Comparison of ENCODE assay signal across 2 cellular contexts in genomic region chr9:69355232-69355631, GRCh38.
A peak's percentile ranks its signal among the peaks of the same experiment; 100 is the strongest.
TF ChIP-seq lines count a peak whose summit lies in the region.

No MANE protein-coding gene starts in this region.

TF ChIP-seq in HepG2, 621 proteins besides CTCF, POLR2A, EP300 and RAD21 (continues in another document):
- TF ChIP-seq ZNF777 (CRISPR knock-in tag; IDR thresholded peaks at IDR 0.05) (no peak), EEA1 (CRISPR knock-in tag; IDR thresholded peaks at IDR 0.05; ENCODE audit: borderline replicate concordance) (no peak), MAFF (IDR thresholded peaks at IDR 0.05; ENCODE audit: low read depth, low read length) (peak; percentile 63), ZBTB25 (CRISPR knock-in tag; IDR thresholded peaks at IDR 0.05) (no peak), SMAD3 (CRISPR knock-in tag; IDR thresholded peaks at IDR 0.05) (no peak), FOXJ3 (CRISPR knock-in tag; IDR thresholded peaks at IDR 0.05; ENCODE audit: borderline replicate concordance) (no peak), ZKSCAN1 (IDR thresholded peaks at IDR 0.05; ENCODE audit: low read length) (no peak), MAFK (conservative IDR thresholded peaks at IDR 0.05 in 1 of 2, IDR thresholded peaks at IDR 0.05 in 1 of 2; ENCODE audit: low read length in 2 of 2) (peak; percentile 29 to 77; a peak in 3 of 4 replicates), ATF3 (CRISPR knock-in tag; IDR thresholded peaks at IDR 0.05) (no peak), ZBTB3 (CRISPR knock-in tag; IDR thresholded peaks at IDR 0.05; ENCODE audit: borderline replicate concordance, low read depth) (no peak), ZNF577 (CRISPR knock-in tag; IDR thresholded peaks at IDR 0.05; ENCODE audit: borderline replicate concordance, low read depth) (no peak), CEBPG (CRISPR knock-in tag; IDR thresholded peaks at IDR 0.05) (no peak), ZNF142 (CRISPR knock-in tag; IDR thresholded peaks at IDR 0.05) (no peak), RXRB (CRISPR knock-in tag; IDR thresholded peaks at IDR 0.05; ENCODE audit: borderline replicate concordance) (no peak)
- TF ChIP-seq, protein P1, sequence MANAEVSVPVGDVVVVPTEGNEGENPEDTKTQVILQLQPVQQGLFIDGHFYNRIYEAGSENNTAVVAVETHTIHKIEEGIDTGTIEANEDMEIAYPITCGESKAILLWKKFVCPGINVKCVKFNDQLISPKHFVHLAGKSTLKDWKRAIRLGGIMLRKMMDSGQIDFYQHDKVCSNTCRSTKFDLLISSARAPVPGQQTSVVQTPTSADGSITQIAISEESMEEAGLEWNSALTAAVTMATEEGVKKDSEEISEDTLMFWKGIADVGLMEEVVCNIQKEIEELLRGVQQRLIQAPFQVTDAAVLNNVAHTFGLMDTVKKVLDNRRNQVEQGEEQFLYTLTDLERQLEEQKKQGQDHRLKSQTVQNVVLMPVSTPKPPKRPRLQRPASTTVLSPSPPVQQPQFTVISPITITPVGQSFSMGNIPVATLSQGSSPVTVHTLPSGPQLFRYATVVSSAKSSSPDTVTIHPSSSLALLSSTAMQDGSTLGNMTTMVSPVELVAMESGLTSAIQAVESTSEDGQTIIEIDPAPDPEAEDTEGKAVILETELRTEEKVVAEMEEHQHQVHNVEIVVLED (CRISPR knock-in tag; IDR thresholded peaks at IDR 0.05; ENCODE audit: borderline replicate concordance) = no peak
- TF ChIP-seq, protein P2, sequence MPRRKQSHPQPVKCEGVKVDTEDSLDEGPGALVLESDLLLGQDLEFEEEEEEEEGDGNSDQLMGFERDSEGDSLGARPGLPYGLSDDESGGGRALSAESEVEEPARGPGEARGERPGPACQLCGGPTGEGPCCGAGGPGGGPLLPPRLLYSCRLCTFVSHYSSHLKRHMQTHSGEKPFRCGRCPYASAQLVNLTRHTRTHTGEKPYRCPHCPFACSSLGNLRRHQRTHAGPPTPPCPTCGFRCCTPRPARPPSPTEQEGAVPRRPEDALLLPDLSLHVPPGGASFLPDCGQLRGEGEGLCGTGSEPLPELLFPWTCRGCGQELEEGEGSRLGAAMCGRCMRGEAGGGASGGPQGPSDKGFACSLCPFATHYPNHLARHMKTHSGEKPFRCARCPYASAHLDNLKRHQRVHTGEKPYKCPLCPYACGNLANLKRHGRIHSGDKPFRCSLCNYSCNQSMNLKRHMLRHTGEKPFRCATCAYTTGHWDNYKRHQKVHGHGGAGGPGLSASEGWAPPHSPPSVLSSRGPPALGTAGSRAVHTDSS (CRISPR knock-in tag; conservative IDR thresholded peaks at IDR 0.05) = no peak

TF ChIP-seq in K562, 482 proteins besides CTCF, POLR2A, EP300 and RAD21:
- TF ChIP-seq TEAD2 (tag; IDR thresholded peaks at IDR 0.05) = no peak
- TF ChIP-seq, protein P3, sequence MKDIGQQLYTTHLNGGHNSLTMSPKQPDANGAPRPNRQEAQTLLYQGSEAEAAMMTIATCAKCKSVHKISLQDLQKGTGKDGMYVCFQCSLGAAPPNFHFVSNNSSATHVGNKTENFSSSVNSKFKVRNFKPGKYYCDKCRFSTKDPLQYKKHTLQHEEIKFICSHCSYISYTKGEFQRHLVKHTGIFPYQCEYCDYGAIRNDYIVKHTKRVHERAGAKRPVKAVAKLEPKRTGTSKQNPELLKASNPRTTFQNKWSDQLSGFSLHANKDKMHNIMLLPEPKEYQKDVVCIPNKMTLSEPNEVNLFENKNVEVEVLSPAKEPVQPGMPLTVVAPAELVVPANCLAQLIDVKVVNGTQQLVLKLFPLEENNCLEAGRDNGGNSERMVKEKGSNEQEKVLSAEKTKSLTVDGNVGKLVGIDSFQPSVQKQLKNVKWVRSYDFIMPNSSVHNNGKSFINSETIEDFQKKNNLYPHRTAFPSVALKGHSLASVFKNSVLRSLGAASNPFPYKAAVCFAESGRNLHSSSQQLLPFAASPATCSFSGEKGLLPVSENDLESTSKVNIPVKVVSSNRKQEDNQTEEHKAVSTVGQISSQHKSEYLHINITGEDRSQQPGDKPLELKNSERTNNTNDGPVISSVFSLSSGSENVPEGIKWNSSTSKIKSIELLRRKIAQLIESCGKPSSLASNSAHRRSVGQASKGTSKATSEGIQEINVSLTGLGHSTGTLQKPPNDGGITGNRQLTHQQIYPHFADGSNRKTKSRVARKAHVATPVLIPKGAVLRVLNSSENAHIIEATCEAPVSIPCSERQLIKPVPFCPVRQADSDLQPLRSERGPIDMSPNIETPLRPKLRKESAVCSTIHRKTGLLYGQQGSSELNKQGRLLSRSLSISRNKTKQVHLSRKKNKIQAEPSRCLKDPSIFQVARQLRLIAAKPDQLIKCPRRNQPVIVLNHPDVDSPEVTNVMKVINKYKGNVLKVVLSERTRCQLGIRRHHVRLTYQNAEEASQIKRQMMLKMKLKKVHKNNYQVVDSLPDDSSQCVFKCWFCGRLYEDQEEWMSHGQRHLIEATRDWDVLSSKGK (CRISPR knock-in tag; IDR thresholded peaks at IDR 0.05) = no peak
- 0 out of 2 replicates have a peak, but pooled peaks have one; percentile 27 for TF ChIP-seq C11orf30 (IDR thresholded peaks at IDR 0.05; ENCODE audit: low read depth)
- TF ChIP-seq LARP7 (IDR thresholded peaks at IDR 0.05) = no peak
- TF ChIP-seq MAFF (IDR thresholded peaks at IDR 0.05; ENCODE audit: low read length) = 0 out of 2 replicates have a peak, but pooled peaks have one; percentile 2
- no peak for TF ChIP-seq RBM39 (optimal IDR thresholded peaks at IDR 0.05; ENCODE audit: low read depth, low read length)
- no peak for TF ChIP-seq ZNF431 (CRISPR knock-in tag; IDR thresholded peaks at IDR 0.05)
- peak; percentile 61 for TF ChIP-seq ZNF316 (IDR thresholded peaks at IDR 0.05)
- no peak for TF ChIP-seq MEF2A (IDR thresholded peaks at IDR 0.05; ENCODE audit: control insufficient read depth, low read depth, low read length)
